17 cellular contexts compared by ENCODE assay signal in the genomic region with DNA sequence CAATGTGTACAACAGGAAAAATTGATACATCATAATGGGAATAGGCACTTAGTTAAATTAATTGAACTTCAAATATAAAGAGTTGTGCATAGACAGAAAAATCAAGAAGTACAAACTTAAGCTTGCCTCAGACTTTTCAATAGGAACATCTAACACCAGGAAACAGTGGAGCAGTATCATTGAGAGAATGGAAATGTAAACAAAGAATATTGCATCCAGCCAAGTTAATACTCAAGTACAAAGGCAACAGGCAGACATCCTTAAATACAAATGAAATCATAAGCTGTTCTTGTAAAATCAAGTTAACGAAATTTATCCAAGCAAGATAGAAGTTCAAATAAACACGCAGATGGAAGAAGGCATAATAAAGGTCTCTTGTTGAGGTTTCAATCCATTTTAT.
A peak's percentile ranks its signal among the peaks of the same experiment; 100 is the strongest.
DNase-seq lines count a peak whose midpoint lies in the region; ATAC-seq and TF ChIP-seq lines count a peak whose summit lies in the region.
"Had no signal": no experiment of that assay in that cellular context is flagged by ENCODE, and none has a peak within 500 bp of the region (broad histone marks: within the 10 kb centered on the region; RNA-seq: fewer than 3 reads in every experiment).

No MANE protein-coding gene starts in this region.

- no peak overlapping the region for H3K27ac ChIP-seq in CD4-positive, alpha-beta T cell (ENCODE audit: low read depth, low read length)
- H3K27ac ChIP-seq in OCI-LY7 (ENCODE audit: low read depth, low read length, poor library complexity, severe bottlenecking) (no peak overlapping the region), left lung (no peak overlapping the region), Karpas-422 (ENCODE audit: low read length) (no peak overlapping the region)
- H3K27ac ChIP-seq: 22Rv1, BLaER1 had no signal

- TSS peak; percentile 3 for BruUV-seq in OCI-LY7 (replicated peaks; lab: Mats Ljungman, UMichigan)

- no peaks in the 10 kb centered on the region for H3K9me3 Mint-ChIP-seq in CD4-positive, alpha-beta T cell

- TF ChIP-seq CTCF in CD4-positive, alpha-beta T cell (IDR thresholded peaks at IDR 0.05), result no peak
- TF ChIP-seq CTCF in OCI-LY7 (conservative IDR thresholded peaks at IDR 0.05; ENCODE audit: low read length) (no peak), left lung (IDR thresholded peaks at IDR 0.05) (no peak)

- peaks cover 63% of the 10 kb centered on the region for H3K4me1 Mint-ChIP-seq in CD4-positive, alpha-beta T cell (ENCODE audit: low read depth)

- H3K4me3 ChIP-seq in OCI-LY7 (ENCODE audit: low read depth, low read length, poor library complexity, severe bottlenecking) (no peak overlapping the region), left lung (no peak overlapping the region), Karpas-422 (ENCODE audit: low read length) (no peak overlapping the region)
- H3K4me3 ChIP-seq: BLaER1, HAP-1 had no signal

- intact Hi-C loops in CD4-positive, alpha-beta T cell (cut with DNase I, micrococcal nuclease), result no loop called here
- intact Hi-C loops in OCI-LY7 (cut with micrococcal nuclease; ENCODE audit: unreplicated experiment) (no loop called here), left lung (cut with DNase I) (no loop called here)

- DNase-seq in NCI-H446 treated with DMSO at 0.1 percent for 48 hours (lab: John Stamatoyannopoulos, UW) (peak; percentile 6), NCI-H446 (lab: John Stamatoyannopoulos, UW) (no peak), OCI-LY7 (ENCODE audit: low spot score) (no peak), left lung (no peak), NCI-H128 (lab: John Stamatoyannopoulos, UW; ENCODE audit: unreplicated experiment) (no peak), Karpas-422 (no peak)
- DNase-seq in CD4-positive, alpha-beta T cell, result no peak
- DNase-seq: AML-193, COR-L47, DMS153, DMS79 treated with DMSO at 0.1 percent for 48 hours, EL had no signal

- H3K4me2 ChIP-seq in OCI-LY7 (ENCODE audit: low read length), result no peak overlapping the region
- H3K4me2 ChIP-seq in Karpas-422 (ENCODE audit: low read depth, low read length, poor library complexity, severe bottlenecking), result no peak overlapping the region
- H3K4me2 ChIP-seq: BLaER1 had no signal

- H3K4me1 ChIP-seq in OCI-LY7 (ENCODE audit: insufficient read depth, low read length, poor library complexity, severe bottlenecking) (peaks cover 4% of the 10 kb centered on the region), left lung (no peaks in the 10 kb centered on the region), Karpas-422 (ENCODE audit: low read length) (no peaks in the 10 kb centered on the region)
- H3K4me1 ChIP-seq: HAP-1 had no signal

- H3K27me3 ChIP-seq in CD4-positive, alpha-beta T cell (ENCODE audit: control insufficient read depth, insufficient read depth, low read length), result no peaks in the 10 kb centered on the region
- H3K27me3 ChIP-seq in left lung (no peaks in the 10 kb centered on the region), Karpas-422 (ENCODE audit: low read length) (no peaks in the 10 kb centered on the region)
- H3K27me3 ChIP-seq: BLaER1 had no signal

- no peaks in the 10 kb centered on the region for H3K27me3 Mint-ChIP-seq in CD4-positive, alpha-beta T cell

- peak overlapping the region; percentile 69 for H3K27ac Mint-ChIP-seq in CD4-positive, alpha-beta T cell

- CTCF ChIA-PET in CD4-positive, alpha-beta T cell (lab: Charles Lee), result no interaction called here
- CTCF ChIA-PET in OCI-LY7 (lab: Charles Lee; ENCODE audit: unreplicated experiment), result no interaction called here

- H4K20me1 ChIP-seq in OCI-LY7 (ENCODE audit: insufficient read depth, low read length) (peaks cover 8% of the 10 kb centered on the region; the same call in 1 of the 2 replicates), Karpas-422 (ENCODE audit: insufficient read depth, low read depth, low read length) (no peaks in the 10 kb centered on the region)

- POLR2A ChIA-PET in CD4-positive, alpha-beta T cell (lab: Charles Lee), result no interaction called here
- POLR2A ChIA-PET in OCI-LY7 (lab: Charles Lee), result interaction anchor here (0.6 kb wide), 1 partner anchor 216 kb away, joined by 3 read pairs; no protein-coding TSS in a partner anchor

- ATAC-seq in CD4-positive, alpha-beta T cell (ENCODE audit: poor library complexity), result no peak
- ATAC-seq in left lung, result peak; percentile 43
- ATAC-seq in GM19023 (IDR thresholded peaks at IDR 0.05; ENCODE audit: unreplicated experiment), result no peak
- ATAC-seq: HepG2 had no signal

- H3K9me2 ChIP-seq in OCI-LY7 (ENCODE audit: insufficient read depth, low read length) (no peaks in the 10 kb centered on the region), Karpas-422 (replicated peaks; ENCODE audit: insufficient read depth, low read length) (no peaks in the 10 kb centered on the region)

- H3K36me3 ChIP-seq in OCI-LY7 (ENCODE audit: insufficient read depth, low read length) (peaks cover 100% of the 10 kb centered on the region), left lung (peaks cover 0 to 54% of the 10 kb centered on the region in 2 donors), Karpas-422 (ENCODE audit: insufficient read depth, low read length) (peaks cover 66% of the 10 kb centered on the region)
- H3K36me3 ChIP-seq: HAP-1 had no signal

- H3K79me2 ChIP-seq in OCI-LY7 (ENCODE audit: insufficient read depth, low read depth, low read length) (peaks cover 61% of the 10 kb centered on the region; the same call in 1 of the 2 replicates), Karpas-422 (ENCODE audit: low read length) (peaks cover 11% of the 10 kb centered on the region; the same call in 1 of the 2 replicates)

- H3K9ac ChIP-seq in Karpas-422 (ENCODE audit: low read length), result no peak overlapping the region
- H3K9ac ChIP-seq: BLaER1 had no signal

- peaks cover 96% of the 10 kb centered on the region for H3K36me3 Mint-ChIP-seq in CD4-positive, alpha-beta T cell (ENCODE audit: low read depth)

- H2AFZ ChIP-seq in OCI-LY7 (ENCODE audit: low read length) (no peak overlapping the region), Karpas-422 (ENCODE audit: low read length) (no peak overlapping the region)

- no peak overlapping the region for H3K4me3 Mint-ChIP-seq in CD4-positive, alpha-beta T cell

- no peaks in the 10 kb centered on the region for H3K9me3 ChIP-seq in CD4-positive, alpha-beta T cell (ENCODE audit: control insufficient read depth, low read length)
- H3K9me3 ChIP-seq in OCI-LY7 (ENCODE audit: low read length) (no peaks in the 10 kb centered on the region), left lung (no peaks in the 10 kb centered on the region), Karpas-422 (ENCODE audit: low read length) (no peaks in the 10 kb centered on the region)
- H3K9me3 ChIP-seq: BLaER1, HAP-1 had no signal
